In genomic region chr1:158020877-158021630, GRCh38 we compare ENCODE assay signal across 1 cellular context.
TF ChIP-seq lines count a peak whose summit lies in the region.

No MANE protein-coding gene starts in this region.

TF ChIP-seq in H1, 55 proteins besides CTCF, POLR2A, EP300 and RAD21:
- peak; percentile 96 for TF ChIP-seq KDM1A (IDR thresholded peaks at IDR 0.05; ENCODE audit: borderline replicate concordance, low read length)
- TF ChIP-seq HDAC2 (IDR thresholded peaks at IDR 0.05; ENCODE audit: borderline replicate concordance in 1 of 2, low read depth in 2 of 2, low read length in 2 of 2) = peak in 1 of 2 experiments; percentile 85; a peak in 1 of 4 replicates
- TF ChIP-seq POU5F1 (IDR thresholded peaks at IDR 0.05; ENCODE audit: low read depth, low read length) = no peak
